In genomic region chr1:204362984-204363334, GRCh38 we compare ENCODE assay signal across 8 cellular contexts. TPM values are rescaled to one million over a fixed set of nuclear protein-coding genes. Genes with fewer than 3 reads are reported as not detected.
DNase-seq lines count a peak whose midpoint lies in the region; ATAC-seq, FAIRE-seq and TF ChIP-seq lines count a peak whose summit lies in the region.

No MANE protein-coding gene starts in this region.

- WGBS in K562 (ENCODE audit: insufficient coverage, low coverage, missing lambda C conversion rate), result 57% methylated on average over 11 of the region's 11 CpGs

- peaks cover 13 to 44% of the 10 kb centered on the region in 2 experiments; a peak in 4 of 5 replicates for H3K27me3 ChIP-seq in K562 (ENCODE audit: control insufficient read depth in 2 of 2, insufficient read depth in 2 of 2, low read length in 2 of 2)
- peaks cover 10% of the 10 kb centered on the region for H3K27me3 ChIP-seq in lower lobe of right lung (ENCODE audit: low read depth)
- peaks cover 0 to 35% of the 10 kb centered on the region in 2 donors for H3K27me3 ChIP-seq in tibial artery

- no peaks in the 10 kb centered on the region for H4K20me1 ChIP-seq in K562 (replicated peaks; ENCODE audit: control insufficient read depth, insufficient read depth, low read length)

- H3K9me1 ChIP-seq in K562 (ENCODE audit: control insufficient read depth, insufficient read depth, low read length), result no peaks in the 10 kb centered on the region

- H3K36me3 ChIP-seq in K562 (ENCODE audit: control insufficient read depth, insufficient read depth, low read length), result no peaks in the 10 kb centered on the region
- no peaks in the 10 kb centered on the region for H3K36me3 ChIP-seq in lower lobe of right lung
- H3K36me3 ChIP-seq in tibial artery, result no peaks in the 10 kb centered on the region

- H3K79me2 ChIP-seq in K562 (ENCODE audit: control insufficient read depth, insufficient read depth, low read length), result no peaks in the 10 kb centered on the region

- H3K9ac ChIP-seq in K562 (ENCODE audit: insufficient read depth in 1 of 2, low read depth in 2 of 2, low read length in 2 of 2), result peak overlapping the region; percentile 50 to 87; a peak in 3 of 4 replicates

- H3K9me3 ChIP-seq in K562 (replicated peaks; ENCODE audit: control insufficient read depth, insufficient read depth, low read depth, low read length) (no peaks in the 10 kb centered on the region), lower lobe of right lung (no peaks in the 10 kb centered on the region), tibial artery (no peaks in the 10 kb centered on the region)

- H3K27ac ChIP-seq in K562 (ENCODE audit: extremely low read depth, low read depth, low read length) (peak overlapping the region; percentile 31; the same call in 2 of the 3 replicates), lower lobe of right lung (peak overlapping the region; percentile 37), tibial artery (peak overlapping the region; percentile 12 to 38)

- H3K4me3 ChIP-seq in K562 (peak overlapping the region; percentile 30; the same call in 1 of the 2 replicates), lower lobe of right lung (peak overlapping the region; percentile 60), tibial artery (peak overlapping the region; percentile 34 to 55)

- TF ChIP-seq EP300 in K562 (IDR thresholded peaks at IDR 0.05; ENCODE audit: low read length), result no peak

- peaks cover 4% of the 10 kb centered on the region for H3K27me3 Mint-ChIP-seq in activated CD4-positive, alpha-beta T cell treated with anti-CD3 and anti-CD28 coated beads, Interleukin-2, amount 10 ng/mL, durations not matched to agents 7 days and 5 days

- peak overlapping the region; percentile 55 for H3K4me3 Mint-ChIP-seq in activated CD4-positive, alpha-beta T cell treated with anti-CD3 and anti-CD28 coated beads, Interleukin-2, amount 10 ng/mL, durations not matched to agents 7 days and 5 days

- H3K9me3 Mint-ChIP-seq in activated CD4-positive, alpha-beta T cell treated with anti-CD3 and anti-CD28 coated beads, Interleukin-2, amount 10 ng/mL, durations not matched to agents 7 days and 5 days, result no peaks in the 10 kb centered on the region

- POLR2A ChIA-PET in activated CD4-positive, alpha-beta T cell treated with anti-CD3 and anti-CD28 coated beads, Interleukin-2, amount 10 ng/mL, durations not matched to agents 7 days and 5 days (lab: Charles Lee), result no interaction called here
- POLR2A ChIA-PET in K562 (lab: Yijun Ruan, JAX), result interaction anchor here (0.7 to 2.6 kb wide), 7 partner anchors 9 to 200 kb away, joined by 3 to 8 read pairs (median 4); no protein-coding TSS in a partner anchor

- BruUV-seq in K562 (replicated peaks; lab: Mats Ljungman, UMichigan), result no TSS peak

- no peak for DNase-seq in activated CD4-positive, alpha-beta T cell treated with anti-CD3 and anti-CD28 coated beads, Interleukin-2, amount 10 ng/mL, durations not matched to agents 7 days and 5 days
- no peak for DNase-seq in activated CD4-positive, alpha-beta T cell treated with anti-CD3 and anti-CD28 coated beads for 1 hour
- DNase-seq in K562 (ENCODE audit: extremely low read depth in 1 of 4, low spot score in 3 of 4) (no peak), lower lobe of right lung (no peak), tibial artery (no peak), activated gamma-delta T cell treated with Interleukin-2 at 50 U/mL for 16 hours (no peak), hepatic stellate cell (ENCODE audit: low spot score) (no peak), GM19238 (ENCODE audit: insufficient read length, low spot score) (no peak)

- H2AFZ ChIP-seq in K562 (ENCODE audit: low read depth, low read length), result peak overlapping the region; percentile 96

- intact Hi-C loops in K562 (cut with micrococcal nuclease) (loop anchor here (1.0 to 10.0 kb wide), 7 partner anchors 58 to 501 kb away; partner anchors contain the start of gene SNRPE), lower lobe of right lung (cut with DNase I) (loop anchor here (10.0 kb wide), 1 partner anchor 198 kb away; the partner anchor contains the start of gene REN), tibial artery (cut with DNase I; ENCODE audit: low total_unique reads) (loop anchor here (2.0 to 5.0 kb wide), 3 partner anchors 106 to 200 kb away; no protein-coding TSS in a partner anchor)

- H3K4me1 ChIP-seq in K562 (replicated peaks in 1 of 2; ENCODE audit: control insufficient read depth in 2 of 2, insufficient read depth in 2 of 2, low read length in 2 of 2) (peaks cover 24 to 34% of the 10 kb centered on the region in 2 experiments), lower lobe of right lung (peaks cover 18% of the 10 kb centered on the region), tibial artery (peaks cover 0 to 19% (median 15%) of the 10 kb centered on the region in 4 donors)

- no peak; the same call in 2 of the 3 replicates for ATAC-seq in K562
- peak in 1 of 2 donors; percentile 2 for ATAC-seq in lower lobe of right lung

- in situ Hi-C loops in K562 (cut with MboI), result loop anchor here (5.0 to 10.0 kb wide), 3 partner anchors 151 to 498 kb away; partner anchors contain the start of genes GOLT1A and SNRPE

- CTCF ChIA-PET in activated CD4-positive, alpha-beta T cell treated with anti-CD3 and anti-CD28 coated beads, Interleukin-2, amount 10 ng/mL, durations not matched to agents 7 days and 5 days (lab: Charles Lee), result interaction anchor here (0.5 to 3.3 kb wide), 27 partner anchors 8 to 503 kb away, joined by 3 to 18 read pairs (median 4); no protein-coding TSS in a partner anchor
- CTCF ChIA-PET in K562 (lab: Yijun Ruan, JAX; ENCODE audit: low intra/inter-chr PET ratio), result interaction anchor here (0.5 to 3.4 kb wide), 6 partner anchors 60 to 1043 kb away, joined by 3 to 44 read pairs (median 12); partner anchors contain the start of gene GOLT1A

- peaks cover 11% of the 10 kb centered on the region for H3K4me1 Mint-ChIP-seq in activated CD4-positive, alpha-beta T cell treated with anti-CD3 and anti-CD28 coated beads, Interleukin-2, amount 10 ng/mL, durations not matched to agents 7 days and 5 days

- peak overlapping the region; percentile 90 for H3K4me2 ChIP-seq in K562 (ENCODE audit: insufficient read depth, low read length)

- H3K27ac Mint-ChIP-seq in activated CD4-positive, alpha-beta T cell treated with anti-CD3 and anti-CD28 coated beads, Interleukin-2, amount 10 ng/mL, durations not matched to agents 7 days and 5 days, result peak overlapping the region; percentile 58

- no peak for TF ChIP-seq POLR2A in K562 (conservative IDR thresholded peaks at IDR 0.05)

- TF ChIP-seq RAD21 in K562 (CRISPR knock-in tag; conservative IDR thresholded peaks at IDR 0.05 in 1 of 2, IDR thresholded peaks at IDR 0.05 in 1 of 2), result no peak

- no peak for FAIRE-seq in K562 (lab: Jason Lieb, UNC)

- H3K36me3 Mint-ChIP-seq in activated CD4-positive, alpha-beta T cell treated with anti-CD3 and anti-CD28 coated beads, Interleukin-2, amount 10 ng/mL, durations not matched to agents 7 days and 5 days (ENCODE audit: low read depth), result no peaks in the 10 kb centered on the region

- no peak for TF ChIP-seq CTCF in K562 (IDR thresholded peaks at IDR 0.05 in 2 of 3, conservative IDR thresholded peaks at IDR 0.05 in 1 of 3; ENCODE audit: insufficient read depth in 2 of 3, low read depth in 1 of 3, low read length in 3 of 3)
- no peak for TF ChIP-seq CTCF in lower lobe of right lung (IDR thresholded peaks at IDR 0.05)
- no peak for TF ChIP-seq CTCF in tibial artery (IDR thresholded peaks at IDR 0.05)

RNA-seq across cellular contexts. Expression of gene PLEKHA6, which starts 3.2 kb away (rescaled TPM):
- total RNA-seq in activated CD4-positive, alpha-beta T cell treated with anti-CD3 and anti-CD28 coated beads, Interleukin-2, amount 10 ng/mL, durations not matched to agents 7 days and 5 days, result not detected
- 0.09 and 0.14 TPM in 2 replicates for total RNA-seq in K562 (2011; cell fraction: chromatin; rRNA removed; ENCODE audit: low replicate concordance)
- 0.17 TPM in 1 of 2 replicates, not detected in the other for total RNA-seq in K562 (2011; cell fraction: nucleolus; rRNA removed)
- 0.15 TPM in 1 of 2 replicates, not detected in the other for total RNA-seq in K562 (2011; cell fraction: nucleoplasm; rRNA removed)
- total RNA-seq in K562 (2014; rRNA removed) (not detected in 2 replicates), K562 (2014; rRNA removed; fragmentation: Illumina TruSeq; extraction: Trizol) (not detected in 2 replicates), K562 (2015; rRNA removed; fragmentation: Illumina TruSeq; extraction: Trizol) (0.04 and 0.34 TPM in 2 replicates), K562 (2021) (0.29 and 0.33 TPM in 2 replicates), lower lobe of right lung (7.6 TPM)
- polyA plus RNA-seq in K562 (2011; rRNA removed) (0.01 TPM in 2 replicates), K562 (2014; fragmentation: Illumina TruSeq; extraction: Trizol) (not detected in 2 replicates), K562 (2014; fragmentation: Nextera tagmentation; extraction: Ambion mirVana) (under 1 TPM in 1 of 2 experiments, not detected in 1; under 0.01 TPM), K562 (2014; rRNA removed) (0.01 TPM in 1 of 2 replicates, not detected in the other)
- 0.01 TPM in 1 of 2 replicates, not detected in the other for polyA plus RNA-seq in K562 (2011; cell fraction: cytosol; rRNA removed)
- 0.06 and 0.24 TPM in 2 replicates for polyA plus RNA-seq in K562 (2011; cell fraction: nucleus; rRNA removed)
- polyA plus RNA-seq in K562 (2012), result 0.21 and 0.35 TPM in 2 replicates
- polyA minus RNA-seq in K562 (2011; rRNA and poly(A)+ RNA removed), result 0.04 and 0.06 TPM in 2 replicates
- not detected in 2 replicates for polyA minus RNA-seq in K562 (2011; cell fraction: cytosol; rRNA and poly(A)+ RNA removed)
- polyA minus RNA-seq in K562 (2011; cell fraction: nucleus; rRNA and poly(A)+ RNA removed), result under 0.01 and 0.11 TPM in 2 replicates

RNA-seq across cellular contexts. Expression of gene PPP1R15B, which starts 48.7 kb away (rescaled TPM):
- total RNA-seq in activated CD4-positive, alpha-beta T cell treated with anti-CD3 and anti-CD28 coated beads, Interleukin-2, amount 10 ng/mL, durations not matched to agents 7 days and 5 days, result 10 to 100 TPM; 62.5 to 70.6 TPM
- 89.5 and 106 TPM in 2 replicates for total RNA-seq in K562 (2011; cell fraction: chromatin; rRNA removed; ENCODE audit: low replicate concordance)
- total RNA-seq in K562 (2011; cell fraction: nucleolus; rRNA removed), result 92.1 and 92.6 TPM in 2 replicates
- total RNA-seq in K562 (2011; cell fraction: nucleoplasm; rRNA removed), result 106 and 121 TPM in 2 replicates
- total RNA-seq in K562 (2014; rRNA removed) (30.8 and 32.3 TPM in 2 replicates), K562 (2014; rRNA removed; fragmentation: Illumina TruSeq; extraction: Trizol) (42.2 and 45.5 TPM in 2 replicates), K562 (2015; rRNA removed; fragmentation: Illumina TruSeq; extraction: Trizol) (30.6 and 32.4 TPM in 2 replicates), K562 (2021) (46.5 and 48.1 TPM in 2 replicates), lower lobe of right lung (45.3 TPM)
- polyA plus RNA-seq in K562 (2011; rRNA removed) (24.6 and 27.0 TPM in 2 replicates), K562 (2014; fragmentation: Illumina TruSeq; extraction: Trizol) (34.2 and 36.5 TPM in 2 replicates), K562 (2014; fragmentation: Nextera tagmentation; extraction: Ambion mirVana) (10 to 100 TPM; 17.0 to 24.7 TPM), K562 (2014; rRNA removed) (26.9 and 27.2 TPM in 2 replicates)
- polyA plus RNA-seq in K562 (2011; cell fraction: cytosol; rRNA removed), result 19.2 and 23.1 TPM in 2 replicates
- 18.4 and 20.5 TPM in 2 replicates for polyA plus RNA-seq in K562 (2011; cell fraction: nucleus; rRNA removed)
- 15.8 and 22.5 TPM in 2 replicates for polyA plus RNA-seq in K562 (2012)
- 47.0 and 63.2 TPM in 2 replicates for polyA minus RNA-seq in K562 (2011; rRNA and poly(A)+ RNA removed)
- 38.7 and 39.2 TPM in 2 replicates for polyA minus RNA-seq in K562 (2011; cell fraction: cytosol; rRNA and poly(A)+ RNA removed)
- 36.5 and 72.2 TPM in 2 replicates for polyA minus RNA-seq in K562 (2011; cell fraction: nucleus; rRNA and poly(A)+ RNA removed)
